ENCODE assay signal across 21 cellular contexts in the genomic region with DNA sequence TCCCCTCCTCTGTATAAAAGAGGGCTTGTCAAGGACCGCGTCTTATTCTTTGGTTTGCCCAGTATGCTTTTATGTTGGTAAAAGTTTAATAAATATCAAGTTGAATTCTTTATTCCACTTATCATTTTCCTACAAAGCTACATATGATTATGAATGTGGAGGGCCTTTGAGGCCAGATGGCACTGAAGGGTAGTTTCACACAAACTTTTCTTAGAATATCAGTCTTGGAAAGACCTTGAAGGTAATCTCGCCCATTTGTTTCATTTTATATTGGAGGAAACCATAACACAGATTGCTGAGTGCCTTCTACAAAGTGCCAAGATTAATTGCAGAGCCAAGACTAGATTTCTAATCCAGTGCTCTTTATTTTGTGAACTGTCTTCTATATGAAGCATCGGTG. TPM values are rescaled to one million over a fixed set of nuclear protein-coding genes. Genes with fewer than 3 reads are reported as not detected.
A peak's percentile ranks its signal among the peaks of the same experiment; 100 is the strongest.
DNase-seq lines count a peak whose midpoint lies in the region; ATAC-seq, FAIRE-seq and TF ChIP-seq lines count a peak whose summit lies in the region.
"Had no signal": no experiment of that assay in that cellular context is flagged by ENCODE, and none has a peak within 500 bp of the region (broad histone marks: within the 10 kb centered on the region; RNA-seq: fewer than 3 reads in every experiment).

No MANE protein-coding gene starts in this region.

- peak overlapping the region; percentile 61 for H3K27ac Mint-ChIP-seq in activated naive CD8-positive, alpha-beta T cell treated with anti-CD3 and anti-CD28 coated beads, Interleukin-2, amount 50 U/mL, for 24 hours
- H3K27ac Mint-ChIP-seq in activated naive CD8-positive, alpha-beta T cell treated with anti-CD3 and anti-CD28 coated beads for 36 hours, result no peak overlapping the region

- H3K27me3 ChIP-seq in mesenchymal stem cell (ENCODE audit: control insufficient read depth in 1 of 2, insufficient read depth in 1 of 2, low read length in 2 of 2) (no peaks in the 10 kb centered on the region), spleen (replicated peaks in 1 of 7) (no peaks in the 10 kb centered on the region)
- H3K27me3 ChIP-seq: Peyer's patch had no signal

- intact Hi-C loops in spleen (cut with DNase I; ENCODE audit: low total_unique reads), result no loop called here

- TF ChIP-seq POLR2A in H54 (IDR thresholded peaks at IDR 0.05; ENCODE audit: low read depth, low read length), result no peak
- no peak for TF ChIP-seq POLR2A in spleen (IDR thresholded peaks at IDR 0.05)

- no peaks in the 10 kb centered on the region for H3K79me1 ChIP-seq in mesenchymal stem cell (replicated peaks; ENCODE audit: low read length, poor library complexity, severe bottlenecking)

- H2AK5ac ChIP-seq in mesenchymal stem cell (ENCODE audit: low read length, severe bottlenecking), result no peak overlapping the region

- WGBS in mesenchymal stem cell, result 100% methylated on average over 1 of the region's 4 CpGs
- 81 to 94% (median 86%) methylated on average over 4 of the region's 4 CpGs for WGBS in spleen, 5 donors

- no peak overlapping the region for H3K23ac ChIP-seq in mesenchymal stem cell (ENCODE audit: low read length in 2 of 2)

- H3K27ac ChIP-seq in mesenchymal stem cell (ENCODE audit: low read length, poor library complexity, severe bottlenecking) (no peak overlapping the region), spleen (peak overlapping the region in 7 of 8 donors; percentile 24 to 63 (median 55))

- H3K4me3 ChIP-seq in mesenchymal stem cell (ENCODE audit: insufficient read depth in 1 of 2, low read depth in 1 of 2, low read length in 2 of 2), result no peak overlapping the region
- H3K4me3 ChIP-seq in spleen, result no peak overlapping the region
- H3K4me3 ChIP-seq: Peyer's patch had no signal

- TF ChIP-seq CTCF in spleen (IDR thresholded peaks at IDR 0.05 in 8 of 11, conservative IDR thresholded peaks at IDR 0.05 in 3 of 11), result no peak

- no peak overlapping the region for H3K14ac ChIP-seq in mesenchymal stem cell (ENCODE audit: low read length in 2 of 2)

- no peaks in the 10 kb centered on the region for H3K9me3 Mint-ChIP-seq in activated naive CD8-positive, alpha-beta T cell treated with anti-CD3 and anti-CD28 coated beads, Interleukin-2, amount 50 U/mL, for 24 hours
- no peaks in the 10 kb centered on the region for H3K9me3 Mint-ChIP-seq in activated naive CD8-positive, alpha-beta T cell treated with anti-CD3 and anti-CD28 coated beads for 36 hours
- H3K9me3 Mint-ChIP-seq: CD4-positive, CD25-positive, alpha-beta regulatory T cell had no signal

- H3K36me3 Mint-ChIP-seq in activated naive CD8-positive, alpha-beta T cell treated with anti-CD3 and anti-CD28 coated beads, Interleukin-2, amount 50 U/mL, for 24 hours (ENCODE audit: low read depth), result peaks cover 27% of the 10 kb centered on the region
- H3K36me3 Mint-ChIP-seq in activated naive CD8-positive, alpha-beta T cell treated with anti-CD3 and anti-CD28 coated beads for 36 hours, result peaks cover 33% of the 10 kb centered on the region

- no peaks in the 10 kb centered on the region for H3K27me3 Mint-ChIP-seq in activated naive CD8-positive, alpha-beta T cell treated with anti-CD3 and anti-CD28 coated beads, Interleukin-2, amount 50 U/mL, for 24 hours
- H3K27me3 Mint-ChIP-seq in activated naive CD8-positive, alpha-beta T cell treated with anti-CD3 and anti-CD28 coated beads for 36 hours, result no peaks in the 10 kb centered on the region
- H3K27me3 Mint-ChIP-seq: CD4-positive, CD25-positive, alpha-beta regulatory T cell had no signal

- H3K4ac ChIP-seq in mesenchymal stem cell (ENCODE audit: low read depth in 1 of 2, low read length in 2 of 2), result no peak overlapping the region

- peak; percentile 36 for FAIRE-seq in H54 (lab: Jason Lieb, UNC)
- FAIRE-seq: GM12891, GM19239 had no signal

- H3K18ac ChIP-seq in mesenchymal stem cell (ENCODE audit: low read depth in 1 of 2, low read length in 2 of 2), result no peak overlapping the region

- H3K36me3 ChIP-seq in mesenchymal stem cell (ENCODE audit: control insufficient read depth in 1 of 2, insufficient read depth in 2 of 2, low read depth in 1 of 2, low read length in 2 of 2), result peaks cover 3 to 26% of the 10 kb centered on the region in 2 experiments
- H3K36me3 ChIP-seq in spleen, result no peaks in the 10 kb centered on the region
- H3K36me3 ChIP-seq: Peyer's patch had no signal

- peak overlapping the region; percentile 18 for H3K9ac ChIP-seq in mesenchymal stem cell (ENCODE audit: low read length)

- no peak overlapping the region for H2AFZ ChIP-seq in mesenchymal stem cell (ENCODE audit: low read depth, low read length)

- no peak for ATAC-seq in activated naive CD8-positive, alpha-beta T cell treated with anti-CD3 and anti-CD28 coated beads, Interleukin-2, amount 50 U/mL, for 24 hours
- ATAC-seq in HG03135 (IDR thresholded peaks at IDR 0.05; ENCODE audit: unreplicated experiment), result no peak
- ATAC-seq: HCT116 had no signal

- no peak overlapping the region for H3K4me2 ChIP-seq in mesenchymal stem cell (ENCODE audit: low read length, poor library complexity, severe bottlenecking)

- H2BK5ac ChIP-seq in mesenchymal stem cell (ENCODE audit: low read depth, low read length, poor library complexity, severe bottlenecking), result no peak overlapping the region

- H3K4me3 Mint-ChIP-seq in activated naive CD8-positive, alpha-beta T cell treated with anti-CD3 and anti-CD28 coated beads, Interleukin-2, amount 50 U/mL, for 24 hours, result no peak overlapping the region
- H3K4me3 Mint-ChIP-seq in activated naive CD8-positive, alpha-beta T cell treated with anti-CD3 and anti-CD28 coated beads for 36 hours, result no peak overlapping the region

- H2BK120ac ChIP-seq in mesenchymal stem cell (ENCODE audit: low read depth, low read length), result no peak overlapping the region

- DNase-seq in activated naive CD8-positive, alpha-beta T cell treated with anti-CD3 and anti-CD28 coated beads, Interleukin-2, amount 50 U/mL, for 24 hours, result no peak
- DNase-seq in activated naive CD8-positive, alpha-beta T cell treated with anti-CD3 and anti-CD28 coated beads for 36 hours, result no peak
- DNase-seq in H54 (ENCODE audit: insufficient read length, low spot score) (no peak), mesenchymal stem cell (no peak), spleen (no peak), NCI-H345 treated with DMSO at 0.1 percent for 48 hours (lab: John Stamatoyannopoulos, UW; ENCODE audit: unreplicated experiment) (no peak), NCI-H2196 treated with DMSO at 0.1 percent for 48 hours (lab: John Stamatoyannopoulos, UW; ENCODE audit: unreplicated experiment) (no peak)
- DNase-seq: AML-193; Calu3; CD4-positive, CD25-positive, alpha-beta regulatory T cell; DMS79; IMR-90; Kasumi-1; NCI-H1930; NCI-H2171; NCI-H510A; Peyer's patch had no signal

- H2BK12ac ChIP-seq in mesenchymal stem cell (ENCODE audit: low read length in 2 of 2), result no peak overlapping the region

- H2BK15ac ChIP-seq in mesenchymal stem cell (ENCODE audit: low read depth, poor library complexity, severe bottlenecking), result no peak overlapping the region

- no peak overlapping the region for H4K91ac ChIP-seq in mesenchymal stem cell (ENCODE audit: low read length)

- no peak overlapping the region for H4K8ac ChIP-seq in mesenchymal stem cell (ENCODE audit: low read length)

- peaks cover 72% of the 10 kb centered on the region for H3K4me1 Mint-ChIP-seq in activated naive CD8-positive, alpha-beta T cell treated with anti-CD3 and anti-CD28 coated beads, Interleukin-2, amount 50 U/mL, for 24 hours
- peaks cover 42% of the 10 kb centered on the region for H3K4me1 Mint-ChIP-seq in activated naive CD8-positive, alpha-beta T cell treated with anti-CD3 and anti-CD28 coated beads for 36 hours

- H3K9me3 ChIP-seq in mesenchymal stem cell (ENCODE audit: control insufficient read depth, low read length), result no peaks in the 10 kb centered on the region
- no peaks in the 10 kb centered on the region for H3K9me3 ChIP-seq in spleen
- H3K9me3 ChIP-seq: Peyer's patch had no signal

- H3K4me1 ChIP-seq in mesenchymal stem cell (ENCODE audit: control insufficient read depth, insufficient read depth, low read depth, low read length) (no peaks in the 10 kb centered on the region), spleen (peaks cover 12 to 63% (median 29%) of the 10 kb centered on the region in 6 donors)

RNA-seq across cellular contexts. Expression of a gene that starts 5.8 kb away (rescaled TPM):
- total RNA-seq in activated naive CD8-positive, alpha-beta T cell treated with anti-CD3 and anti-CD28 coated beads for 36 hours, result 100 to 1,000 TPM; 242 to 255 TPM
- polyA plus RNA-seq in mesenchymal stem cell (2013, experiment 1 of 2), result 77.5 TPM
- 71.5 TPM for polyA plus RNA-seq in mesenchymal stem cell (2013, experiment 2 of 2)
- 100 to 1,000 TPM; 151 to 196 (median 176) TPM for total RNA-seq in spleen
- 10 to 100 TPM; 52.5 to 63.5 (median 60.3) TPM for polyA plus RNA-seq in spleen

RNA-seq across cellular contexts. Expression of a gene that starts 20.1 kb away (rescaled TPM):
- 1 to 10 TPM; 7.0 to 8.4 TPM for total RNA-seq in activated naive CD8-positive, alpha-beta T cell treated with anti-CD3 and anti-CD28 coated beads for 36 hours
- 15.9 TPM for polyA plus RNA-seq in mesenchymal stem cell (2013, experiment 1 of 2)
- 16.1 TPM for polyA plus RNA-seq in mesenchymal stem cell (2013, experiment 2 of 2)
- 10 to 100 TPM; 39.9 to 66.2 (median 57.9) TPM for total RNA-seq in spleen
- polyA plus RNA-seq in spleen, result 10 to 100 TPM; 10.5 to 29.5 (median 11.4) TPM

Comparison
In these comparisons a context has a peak if more than half of its experiments do, and no peak if none do; other contexts are left out.
1. RNA of a gene that starts 20.1 kb away (total RNA-seq): 39.9 to 66.2 TPM in spleen; 7.0 to 8.4 TPM in activated naive CD8-positive, alpha-beta T cell treated with anti-CD3 and anti-CD28 coated beads for 36 hours; every median in the first group is over 4 times any median in the second.